In the genomic region with DNA sequence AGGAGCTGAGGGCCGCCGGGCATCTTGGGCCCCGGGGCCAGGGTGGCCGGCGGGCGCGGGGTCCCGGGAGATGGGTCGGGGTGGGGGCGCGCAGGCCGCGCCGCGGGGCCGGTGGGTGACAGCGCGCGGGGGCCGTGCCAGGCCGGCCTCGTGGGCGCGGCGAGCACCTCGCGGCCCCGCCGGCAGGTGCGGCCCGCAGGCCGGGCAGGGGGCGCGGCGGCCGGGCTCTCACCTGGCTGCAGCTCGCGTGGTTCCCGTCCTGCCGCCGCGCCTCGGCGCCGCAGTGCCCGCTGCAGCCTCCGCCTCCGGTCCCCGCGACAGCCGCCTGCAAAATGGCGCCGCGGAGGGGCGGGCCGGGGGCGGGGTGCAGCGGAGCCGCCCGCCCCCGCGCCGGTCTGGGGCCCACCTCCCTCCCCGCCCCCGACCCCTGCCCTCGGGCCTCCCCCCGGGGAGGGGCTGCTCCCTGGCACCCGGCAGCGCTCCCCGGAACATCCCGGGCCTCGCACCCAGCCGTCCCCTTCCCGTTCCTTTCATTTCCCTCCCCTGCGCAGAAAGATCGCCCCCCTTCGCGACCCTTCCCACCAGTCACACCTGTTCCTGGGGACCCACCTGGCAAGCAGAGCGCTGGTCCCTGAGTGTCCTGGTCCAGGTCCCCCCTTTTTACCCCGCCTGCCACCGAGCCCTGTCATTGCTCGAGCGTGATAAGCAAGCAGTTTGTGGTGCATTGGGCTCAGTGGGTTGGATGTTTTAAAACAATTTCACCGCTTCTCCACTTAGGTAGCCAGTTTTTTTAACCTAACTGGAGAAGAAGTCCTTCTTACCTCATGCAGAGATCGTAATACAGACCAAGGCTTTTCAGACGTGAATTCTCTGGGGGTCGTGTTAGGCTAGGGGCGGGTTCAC, we compare ENCODE assay signal across 8 cellular contexts. TPM values are rescaled to one million over a fixed set of nuclear protein-coding genes. Genes with fewer than 3 reads are reported as not detected.
DNase-seq lines count a peak whose midpoint lies in the region; TF ChIP-seq lines count a peak whose summit lies in the region.

A gene (minus strand): TSS at position 337 of the 903 bp plus-strand sequence. CDS start 68,948 bp downstream, outside the sequence.

- TF ChIP-seq RAD21 in neural cell (conservative IDR thresholded peaks at IDR 0.05) = peak; percentile 19

- H3F3A ChIP-seq in neural cell (ENCODE audit: insufficient read depth, low read length, poor library complexity, severe bottlenecking) = no peaks in the 10 kb centered on the region

- H3K27me3 ChIP-seq in OCI-LY3 (ENCODE audit: low read depth, low read length) (peaks cover 10% of the 10 kb centered on the region; the same call in 1 of the 2 replicates), neural cell (ENCODE audit: insufficient read depth, low read depth, low read length) (no peaks in the 10 kb centered on the region)

- H3K36me3 ChIP-seq in OCI-LY3 (replicated peaks; ENCODE audit: low read depth, low read length) (no peaks in the 10 kb centered on the region), neural cell (ENCODE audit: insufficient read depth, low read length) (no peaks in the 10 kb centered on the region)

- peak within 1 kb of the TSS; percentile 85 for H3K4me2 ChIP-seq in OCI-LY3 (ENCODE audit: low read length)
- peak within 1 kb of the TSS; percentile 99 for H3K4me2 ChIP-seq in neural cell (ENCODE audit: low read length)

- no peaks in the 10 kb centered on the region for H3K9me3 ChIP-seq in OCI-LY3 (ENCODE audit: insufficient read depth, low read length)
- no peaks in the 10 kb centered on the region for H3K9me3 ChIP-seq in neural cell (ENCODE audit: low read length)

- TF ChIP-seq CTCF in HFF-Myc (IDR thresholded peaks at IDR 0.05; ENCODE audit: low read depth, low read length, missing control alignments) (no peak), OCI-LY3 (IDR thresholded peaks at IDR 0.05; ENCODE audit: low read depth, low read length) (no peak), fibroblast of pulmonary artery (IDR thresholded peaks at IDR 0.05; ENCODE audit: low read length, missing control alignments) (no peak), neural cell (IDR thresholded peaks at IDR 0.05; ENCODE audit: poor library complexity, severe bottlenecking) (no peak), subcutaneous adipose tissue (IDR thresholded peaks at IDR 0.05; ENCODE audit: low read depth) (no peak)

- TF ChIP-seq EP300 in neural cell (conservative IDR thresholded peaks at IDR 0.05; ENCODE audit: poor library complexity, severe bottlenecking) = no peak

- DNase-seq in D341Med (ENCODE audit: low spot score) = peak; percentile 91
- DNase-seq in HFF-Myc (ENCODE audit: extremely low read depth, low read depth) = no peak
- peak; percentile 13 to 48 for DNase-seq in activated T-helper 1 cell treated with anti-CD3 and anti-CD28 coated beads, Interleukin-2, amount 50 U/mL, for 16 hours (ENCODE audit: low read depth in 1 of 2, low spot score in 1 of 2)
- DNase-seq in fibroblast of pulmonary artery (ENCODE audit: low read depth) = no peak
- DNase-seq in T1000 (lab: John Stamatoyannopoulos, UW) = no peak

- H2AFZ ChIP-seq in OCI-LY3 (ENCODE audit: low read depth, low read length) (peak within 1 kb of the TSS; percentile 74), neural cell (ENCODE audit: low read depth, low read length) (peak within 1 kb of the TSS; percentile 63)

- no peaks in the 10 kb centered on the region for H3K9me2 ChIP-seq in neural cell (ENCODE audit: insufficient read depth, low read length)

- H3K27ac ChIP-seq in OCI-LY3 (ENCODE audit: low read length) (no peak within 1 kb of the TSS), neural cell (ENCODE audit: low read length) (peak within 1 kb of the TSS; percentile 26)

- H3K4me3 ChIP-seq in HFF-Myc (replicated peaks; ENCODE audit: low read depth, low read length) = peak within 1 kb of the TSS; percentile 64
- H3K4me3 ChIP-seq in OCI-LY3 (ENCODE audit: low read length) = peak within 1 kb of the TSS; percentile 81
- peak within 1 kb of the TSS; percentile 69 for H3K4me3 ChIP-seq in fibroblast of pulmonary artery (replicated peaks; ENCODE audit: low read depth, low read length)
- H3K4me3 ChIP-seq in neural cell (ENCODE audit: low read length) = peak within 1 kb of the TSS; percentile 90

- H3K79me2 ChIP-seq in OCI-LY3 (ENCODE audit: low read length) (peaks cover 40% of the 10 kb centered on the region), neural cell (replicated peaks; ENCODE audit: insufficient read depth, low read length) (peaks cover 38% of the 10 kb centered on the region)

- peak within 1 kb of the TSS; percentile 68 for H3K9ac ChIP-seq in OCI-LY3 (ENCODE audit: low read length)
- peak within 1 kb of the TSS; percentile 83 for H3K9ac ChIP-seq in neural cell (ENCODE audit: low read length)

- peaks cover 24% of the 10 kb centered on the region for H3K4me1 ChIP-seq in OCI-LY3 (ENCODE audit: low read length)

- H4K20me1 ChIP-seq in OCI-LY3 (ENCODE audit: insufficient read depth, low read length) (peaks cover 24% of the 10 kb centered on the region; the same call in 1 of the 2 replicates), neural cell (ENCODE audit: insufficient read depth) (no peaks in the 10 kb centered on the region)

TF ChIP-seq in neural cell, 6 proteins besides CTCF, POLR2A, EP300 and RAD21:
- TF ChIP-seq SMC3 (conservative IDR thresholded peaks at IDR 0.05; ENCODE audit: poor library complexity) = no peak
- TF ChIP-seq EZH2 (IDR thresholded peaks at IDR 0.05; ENCODE audit: borderline replicate concordance, insufficient read depth, low read length, poor library complexity, severe bottlenecking) = no peak
- TF ChIP-seq, protein P1, sequence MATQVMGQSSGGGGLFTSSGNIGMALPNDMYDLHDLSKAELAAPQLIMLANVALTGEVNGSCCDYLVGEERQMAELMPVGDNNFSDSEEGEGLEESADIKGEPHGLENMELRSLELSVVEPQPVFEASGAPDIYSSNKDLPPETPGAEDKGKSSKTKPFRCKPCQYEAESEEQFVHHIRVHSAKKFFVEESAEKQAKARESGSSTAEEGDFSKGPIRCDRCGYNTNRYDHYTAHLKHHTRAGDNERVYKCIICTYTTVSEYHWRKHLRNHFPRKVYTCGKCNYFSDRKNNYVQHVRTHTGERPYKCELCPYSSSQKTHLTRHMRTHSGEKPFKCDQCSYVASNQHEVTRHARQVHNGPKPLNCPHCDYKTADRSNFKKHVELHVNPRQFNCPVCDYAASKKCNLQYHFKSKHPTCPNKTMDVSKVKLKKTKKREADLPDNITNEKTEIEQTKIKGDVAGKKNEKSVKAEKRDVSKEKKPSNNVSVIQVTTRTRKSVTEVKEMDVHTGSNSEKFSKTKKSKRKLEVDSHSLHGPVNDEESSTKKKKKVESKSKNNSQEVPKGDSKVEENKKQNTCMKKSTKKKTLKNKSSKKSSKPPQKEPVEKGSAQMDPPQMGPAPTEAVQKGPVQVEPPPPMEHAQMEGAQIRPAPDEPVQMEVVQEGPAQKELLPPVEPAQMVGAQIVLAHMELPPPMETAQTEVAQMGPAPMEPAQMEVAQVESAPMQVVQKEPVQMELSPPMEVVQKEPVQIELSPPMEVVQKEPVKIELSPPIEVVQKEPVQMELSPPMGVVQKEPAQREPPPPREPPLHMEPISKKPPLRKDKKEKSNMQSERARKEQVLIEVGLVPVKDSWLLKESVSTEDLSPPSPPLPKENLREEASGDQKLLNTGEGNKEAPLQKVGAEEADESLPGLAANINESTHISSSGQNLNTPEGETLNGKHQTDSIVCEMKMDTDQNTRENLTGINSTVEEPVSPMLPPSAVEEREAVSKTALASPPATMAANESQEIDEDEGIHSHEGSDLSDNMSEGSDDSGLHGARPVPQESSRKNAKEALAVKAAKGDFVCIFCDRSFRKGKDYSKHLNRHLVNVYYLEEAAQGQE (IDR thresholded peaks at IDR 0.05; ENCODE audit: borderline replicate concordance) = no peak
- TF ChIP-seq TAF1 (IDR thresholded peaks at IDR 0.05; ENCODE audit: low read depth) = peak; percentile 55
- peak; percentile 19 for TF ChIP-seq MXI1 (conservative IDR thresholded peaks at IDR 0.05; ENCODE audit: poor library complexity, severe bottlenecking)
- TF ChIP-seq POLR2AphosphoS5 (IDR thresholded peaks at IDR 0.05) = peak; percentile 49

RNA-seq across cellular contexts. Expression of the gene that starts here (rescaled TPM):
- polyA plus RNA-seq in neural cell = 38.3 and 44.3 TPM in 2 replicates
- 50.9 and 56.4 TPM in 2 replicates for polyA minus RNA-seq in neural cell
- 10 to 100 TPM in 3 of 4 donors, 1 to 10 TPM in 1; 9.6 to 17.0 (median 13.5) TPM for total RNA-seq in subcutaneous adipose tissue

Comparison
In these comparisons a context has a peak if more than half of its experiments do, and no peak if none do; other contexts are left out.
1. DNase-seq: peak in D341Med (single experiment) and activated T-helper 1 cell treated with anti-CD3 and anti-CD28 coated beads, Interleukin-2, amount 50 U/mL, for 16 hours (2 of 2); none in HFF-Myc (single experiment), fibroblast of pulmonary artery (single experiment) and T1000 (single experiment).
2. Peak in every context shown above with its lines, with median percentiles within 50 percentile points of each other: H3K4me3 ChIP-seq.